22 cellular contexts compared by ENCODE assay signal in genomic region chr5:172751761-172752510, GRCh38. TPM values are rescaled to one million over a fixed set of nuclear protein-coding genes. Genes with fewer than 3 reads are reported as not detected.
DNase-seq lines count a peak whose midpoint lies in the region; ATAC-seq and TF ChIP-seq lines count a peak whose summit lies in the region.
"Had no signal": no experiment of that assay in that cellular context is flagged by ENCODE, and none has a peak within 500 bp of the region (broad histone marks: within the 10 kb centered on the region; RNA-seq: fewer than 3 reads in every experiment).

No MANE protein-coding gene starts in this region.

- H3K27me3 ChIP-seq in left ventricle myocardium inferior (ENCODE audit: low read depth) (no peaks in the 10 kb centered on the region), trophoblast cell (ENCODE audit: insufficient read depth, low read length) (no peaks in the 10 kb centered on the region)

- no peak overlapping the region for H4K91ac ChIP-seq in trophoblast cell (ENCODE audit: low read depth, low read length)

- H3K4me1 ChIP-seq in left ventricle myocardium inferior (peaks cover 59% of the 10 kb centered on the region), trophoblast cell (ENCODE audit: control insufficient read depth in 1 of 2, insufficient read depth in 2 of 2, low read length in 2 of 2) (no peaks in the 10 kb centered on the region)

- H3K23ac ChIP-seq in trophoblast cell (ENCODE audit: low read length), result no peak overlapping the region

- TF ChIP-seq CTCF in activated CD8-positive, alpha-beta T cell treated with anti-CD3 and anti-CD28 coated beads for 36 hours (IDR thresholded peaks at IDR 0.05), result no peak
- TF ChIP-seq CTCF in left ventricle myocardium inferior (IDR thresholded peaks at IDR 0.05; ENCODE audit: borderline replicate concordance) (no peak), RWPE1 (conservative IDR thresholded peaks at IDR 0.05; ENCODE audit: low read depth) (no peak)

- H3K4me2 ChIP-seq in trophoblast cell (ENCODE audit: low read length), result no peak overlapping the region

- POLR2A ChIA-PET in activated CD8-positive, alpha-beta T cell treated with anti-CD3 and anti-CD28 coated beads, Interleukin-2, amount 10 ng/mL, durations not matched to agents 7 days and 5 days (lab: Charles Lee), result interaction anchor here (1.0 kb wide), 1 partner anchor 20 kb away, joined by 6 read pairs; the partner anchor contains the start of gene DUSP1
- POLR2A ChIA-PET in activated CD8-positive, alpha-beta T cell treated with anti-CD3 and anti-CD28 coated beads for 36 hours (lab: Charles Lee), result interaction anchor here (0.8 to 1.2 kb wide), 3 partner anchors 13 to 27 kb away, joined by 3 read pairs; no protein-coding TSS in a partner anchor
- POLR2A ChIA-PET in RWPE1 (lab: Yijun Ruan, JAX; ENCODE audit: low non-redundant PET), result no interaction called here

- H4K8ac ChIP-seq in trophoblast cell (ENCODE audit: low read depth, low read length), result no peak overlapping the region

- no peak overlapping the region for H2BK12ac ChIP-seq in trophoblast cell (ENCODE audit: low read length)

- no peak overlapping the region for H3K14ac ChIP-seq in trophoblast cell (ENCODE audit: low read length)

- intact Hi-C loops in activated CD8-positive, alpha-beta T cell treated with anti-CD3 and anti-CD28 coated beads for 36 hours (cut with micrococcal nuclease), result no loop called here
- intact Hi-C loops in left ventricle myocardium inferior (cut with micrococcal nuclease), result no loop called here

- H3K27ac ChIP-seq in left ventricle myocardium inferior (replicated peaks), result peak overlapping the region; percentile 98
- H3K27ac ChIP-seq in trophoblast cell (ENCODE audit: low read depth, low read length), result no peak overlapping the region
- no peak overlapping the region; the same call in 1 of the 2 replicates for H3K27ac ChIP-seq in RWPE1
- H3K27ac ChIP-seq: 22Rv1, lower lobe of right lung had no signal

- peak overlapping the region; percentile 22 for H3K4me3 ChIP-seq in left ventricle myocardium inferior
- no peak overlapping the region for H3K4me3 ChIP-seq in trophoblast cell (ENCODE audit: low read depth, low read length)
- H3K4me3 ChIP-seq: lower lobe of right lung had no signal

- no peaks in the 10 kb centered on the region for H3K79me2 ChIP-seq in trophoblast cell (ENCODE audit: control insufficient read depth, insufficient read depth, low read length, poor library complexity)

- ATAC-seq in activated CD8-positive, alpha-beta T cell treated with anti-CD3 and anti-CD28 coated beads, Interleukin-2, amount 10 ng/mL, durations not matched to agents 7 days and 5 days, result peak; percentile 28
- no peak for ATAC-seq in activated CD8-positive, alpha-beta T cell treated with anti-CD3 and anti-CD28 coated beads for 36 hours
- ATAC-seq in stimulated activated memory B cell treated with anti-CD40 and anti-IgM and Interleukin-4, amounts not matched to agents 10 μg/mL and 1 μg/mL and 100 μg/mL, for 72 hours, result no peak
- ATAC-seq in GM18519 (IDR thresholded peaks at IDR 0.05; ENCODE audit: low FRiP score, unreplicated experiment), result no peak
- ATAC-seq: activated T-cell treated with anti-CD3 and anti-CD28 coated beads, Interleukin-2, amount 50 U/mL, for 4 hours; lower lobe of right lung had no signal

- H2BK5ac ChIP-seq in trophoblast cell (ENCODE audit: low read depth, low read length, poor library complexity), result no peak overlapping the region

- peaks cover 19% of the 10 kb centered on the region for H3K9me3 ChIP-seq in left ventricle myocardium inferior (replicated peaks)
- H3K9me3 ChIP-seq in trophoblast cell (ENCODE audit: insufficient read depth, low read depth, low read length), result peaks cover 4% of the 10 kb centered on the region

- H2AK5ac ChIP-seq in trophoblast cell (ENCODE audit: low read length), result no peak overlapping the region

- H3K9ac ChIP-seq in trophoblast cell (ENCODE audit: low read length), result no peak overlapping the region

- H3K27ac Mint-ChIP-seq in activated CD8-positive, alpha-beta T cell treated with anti-CD3 and anti-CD28 coated beads, Interleukin-2, amount 10 ng/mL, durations not matched to agents 7 days and 5 days, result no peak overlapping the region
- no peak overlapping the region for H3K27ac Mint-ChIP-seq in activated CD8-positive, alpha-beta T cell treated with anti-CD3 and anti-CD28 coated beads for 36 hours
- no peak overlapping the region for H3K27ac Mint-ChIP-seq in stimulated activated memory B cell treated with anti-CD40 and anti-IgM and Interleukin-4, amounts not matched to agents 10 μg/mL and 1 μg/mL and 100 μg/mL, for 72 hours
- H3K27ac Mint-ChIP-seq: activated B cell treated with CpG ODN at 0.5 μM for 24 hours; activated naive CD4-positive, alpha-beta T cell treated with anti-CD3 and anti-CD28 coated beads, Interleukin-2, amount 10 ng/mL, durations not matched to agents 7 days and 5 days; HFFc6 had no signal

- no peak overlapping the region for H3K4ac ChIP-seq in trophoblast cell (ENCODE audit: low read depth, low read length)

- CTCF ChIA-PET in activated CD8-positive, alpha-beta T cell treated with anti-CD3 and anti-CD28 coated beads, Interleukin-2, amount 10 ng/mL, durations not matched to agents 7 days and 5 days (lab: Charles Lee), result interaction anchor here (0.9 to 1.4 kb wide), 4 partner anchors 10 to 37 kb away, joined by 3 to 6 read pairs (median 4); no protein-coding TSS in a partner anchor
- CTCF ChIA-PET in activated CD8-positive, alpha-beta T cell treated with anti-CD3 and anti-CD28 coated beads for 36 hours (lab: Charles Lee), result interaction anchor here (0.9 to 1.4 kb wide), 3 partner anchors 35 to 180 kb away, joined by 3 to 5 read pairs (median 4); no protein-coding TSS in a partner anchor
- CTCF ChIA-PET in RWPE1 (lab: Yijun Ruan, JAX), result interaction anchor here (0.9 to 1.3 kb wide), 4 partner anchors 9 to 45 kb away, joined by 3 to 5 read pairs (median 3); no protein-coding TSS in a partner anchor

- no peak overlapping the region for H3K4me3 Mint-ChIP-seq in activated CD8-positive, alpha-beta T cell treated with anti-CD3 and anti-CD28 coated beads, Interleukin-2, amount 10 ng/mL, durations not matched to agents 7 days and 5 days
- no peak overlapping the region for H3K4me3 Mint-ChIP-seq in activated CD8-positive, alpha-beta T cell treated with anti-CD3 and anti-CD28 coated beads for 36 hours
- H3K4me3 Mint-ChIP-seq in stimulated activated memory B cell treated with anti-CD40 and anti-IgM and Interleukin-4, amounts not matched to agents 10 μg/mL and 1 μg/mL and 100 μg/mL, for 72 hours, result no peak overlapping the region
- H3K4me3 Mint-ChIP-seq: activated B cell treated with CpG ODN at 0.5 μM for 24 hours; activated naive CD4-positive, alpha-beta T cell treated with anti-CD3 and anti-CD28 coated beads, Interleukin-2, amount 10 ng/mL, durations not matched to agents 7 days and 5 days; activated T-cell treated with anti-CD3 and anti-CD28 coated beads, Interleukin-2, amount 50 U/mL, for 4 hours; HFFc6 had no signal

- no peak overlapping the region for H3K18ac ChIP-seq in trophoblast cell (ENCODE audit: low read length)

- no peaks in the 10 kb centered on the region for H3K9me3 Mint-ChIP-seq in activated CD8-positive, alpha-beta T cell treated with anti-CD3 and anti-CD28 coated beads, Interleukin-2, amount 10 ng/mL, durations not matched to agents 7 days and 5 days (ENCODE audit: insufficient read depth)
- H3K9me3 Mint-ChIP-seq in activated CD8-positive, alpha-beta T cell treated with anti-CD3 and anti-CD28 coated beads for 36 hours, result peaks cover 5% of the 10 kb centered on the region
- H3K9me3 Mint-ChIP-seq in stimulated activated memory B cell treated with anti-CD40 and anti-IgM and Interleukin-4, amounts not matched to agents 10 μg/mL and 1 μg/mL and 100 μg/mL, for 72 hours, result no peaks in the 10 kb centered on the region

- H2BK120ac ChIP-seq in trophoblast cell (ENCODE audit: insufficient read depth, low read length, poor library complexity), result no peak overlapping the region

- WGBS in trophoblast cell (ENCODE audit: extremely low coverage, insufficient coverage, insufficient read length), result 100% methylated on average over 8 of the region's 14 CpGs

- H2AFZ ChIP-seq in trophoblast cell (ENCODE audit: insufficient read depth, low read length, poor library complexity), result no peak overlapping the region

- H3K36me3 Mint-ChIP-seq in activated CD8-positive, alpha-beta T cell treated with anti-CD3 and anti-CD28 coated beads, Interleukin-2, amount 10 ng/mL, durations not matched to agents 7 days and 5 days (ENCODE audit: low read depth), result no peaks in the 10 kb centered on the region
- no peaks in the 10 kb centered on the region for H3K36me3 Mint-ChIP-seq in activated CD8-positive, alpha-beta T cell treated with anti-CD3 and anti-CD28 coated beads for 36 hours (ENCODE audit: low read depth)
- H3K36me3 Mint-ChIP-seq in stimulated activated memory B cell treated with anti-CD40 and anti-IgM and Interleukin-4, amounts not matched to agents 10 μg/mL and 1 μg/mL and 100 μg/mL, for 72 hours, result no peaks in the 10 kb centered on the region
- H3K36me3 Mint-ChIP-seq: activated naive CD4-positive, alpha-beta T cell treated with anti-CD3 and anti-CD28 coated beads, Interleukin-2, amount 10 ng/mL, durations not matched to agents 7 days and 5 days had no signal

- peaks cover 3% of the 10 kb centered on the region for H3K27me3 Mint-ChIP-seq in activated CD8-positive, alpha-beta T cell treated with anti-CD3 and anti-CD28 coated beads, Interleukin-2, amount 10 ng/mL, durations not matched to agents 7 days and 5 days (ENCODE audit: low read depth)
- no peaks in the 10 kb centered on the region for H3K27me3 Mint-ChIP-seq in activated CD8-positive, alpha-beta T cell treated with anti-CD3 and anti-CD28 coated beads for 36 hours
- H3K27me3 Mint-ChIP-seq in stimulated activated memory B cell treated with anti-CD40 and anti-IgM and Interleukin-4, amounts not matched to agents 10 μg/mL and 1 μg/mL and 100 μg/mL, for 72 hours, result peaks cover 9% of the 10 kb centered on the region
- H3K27me3 Mint-ChIP-seq: activated B cell treated with CpG ODN at 0.5 μM for 24 hours had no signal

- no peaks in the 10 kb centered on the region for H3K79me1 ChIP-seq in trophoblast cell (ENCODE audit: low read length)

- no peak overlapping the region for H4K12ac ChIP-seq in trophoblast cell (ENCODE audit: low read depth, low read length)

- peaks cover 7% of the 10 kb centered on the region for H3K4me1 Mint-ChIP-seq in activated CD8-positive, alpha-beta T cell treated with anti-CD3 and anti-CD28 coated beads, Interleukin-2, amount 10 ng/mL, durations not matched to agents 7 days and 5 days (ENCODE audit: low read depth)
- no peaks in the 10 kb centered on the region for H3K4me1 Mint-ChIP-seq in activated CD8-positive, alpha-beta T cell treated with anti-CD3 and anti-CD28 coated beads for 36 hours (ENCODE audit: low read depth)
- peaks cover 17% of the 10 kb centered on the region for H3K4me1 Mint-ChIP-seq in stimulated activated memory B cell treated with anti-CD40 and anti-IgM and Interleukin-4, amounts not matched to agents 10 μg/mL and 1 μg/mL and 100 μg/mL, for 72 hours
- H3K4me1 Mint-ChIP-seq: activated naive CD4-positive, alpha-beta T cell treated with anti-CD3 and anti-CD28 coated beads, Interleukin-2, amount 10 ng/mL, durations not matched to agents 7 days and 5 days had no signal

- DNase-seq in activated CD8-positive, alpha-beta T cell treated with anti-CD3 and anti-CD28 coated beads, Interleukin-2, amount 10 ng/mL, durations not matched to agents 7 days and 5 days, result no peak
- DNase-seq in activated CD8-positive, alpha-beta T cell treated with anti-CD3 and anti-CD28 coated beads for 36 hours, result no peak
- DNase-seq in left ventricle myocardium inferior (peak; percentile 64), trophoblast cell (peak; percentile 63 to 80), RWPE1 (ENCODE audit: low spot score) (no peak), T-helper 2 cell (no peak)
- DNase-seq: activated B cell treated with CpG ODN at 0.5 μM for 24 hours; activated naive CD4-positive, alpha-beta T cell treated with anti-CD3 and anti-CD28 coated beads, Interleukin-2, amount 10 ng/mL, durations not matched to agents 7 days and 5 days; activated T-cell treated with anti-CD3 and anti-CD28 coated beads, Interleukin-2, amount 50 U/mL, for 4 hours; COR-L47; DMS79; erythroblast; foreskin melanocyte; HFFc6; lower lobe of right lung; NCI-H187 treated with DMSO at 0.1 percent for 48 hours; NCI-H2227 treated with DMSO at 0.1 percent for 48 hours; NCI-H748 treated with DMSO at 0.1 percent for 48 hours; T1000 had no signal

- H3K36me3 ChIP-seq in left ventricle myocardium inferior (no peaks in the 10 kb centered on the region), trophoblast cell (ENCODE audit: control insufficient read depth in 1 of 2, insufficient read depth in 2 of 2, low read length in 2 of 2) (no peaks in the 10 kb centered on the region)
- H3K36me3 ChIP-seq: lower lobe of right lung had no signal

RNA-seq across cellular contexts. Expression of gene DUSP1, which starts 19.1 kb away (rescaled TPM):
- 10 to 100 TPM; 55.6 to 56.6 TPM for total RNA-seq in activated CD8-positive, alpha-beta T cell treated with anti-CD3 and anti-CD28 coated beads, Interleukin-2, amount 10 ng/mL, durations not matched to agents 7 days and 5 days
- 10 to 100 TPM; 16.6 to 17.9 TPM for total RNA-seq in activated CD8-positive, alpha-beta T cell treated with anti-CD3 and anti-CD28 coated beads for 36 hours
- 85.0 TPM for total RNA-seq in left ventricle myocardium inferior
- 12.0 and 12.4 TPM in 2 replicates for polyA plus RNA-seq in trophoblast cell (2013)

Comparison
In these comparisons a context has a peak if more than half of its experiments do, and no peak if none do; other contexts are left out.
1. DNase-seq: peak in left ventricle myocardium inferior (single experiment) and trophoblast cell (2 of 2); none in activated CD8-positive, alpha-beta T cell treated with anti-CD3 and anti-CD28 coated beads, Interleukin-2, amount 10 ng/mL, durations not matched to agents 7 days and 5 days (single experiment), activated CD8-positive, alpha-beta T cell treated with anti-CD3 and anti-CD28 coated beads for 36 hours (single experiment), RWPE1 (single experiment) and T-helper 2 cell (0 of 5).